24 cellular contexts compared by ENCODE assay signal in the genomic region with DNA sequence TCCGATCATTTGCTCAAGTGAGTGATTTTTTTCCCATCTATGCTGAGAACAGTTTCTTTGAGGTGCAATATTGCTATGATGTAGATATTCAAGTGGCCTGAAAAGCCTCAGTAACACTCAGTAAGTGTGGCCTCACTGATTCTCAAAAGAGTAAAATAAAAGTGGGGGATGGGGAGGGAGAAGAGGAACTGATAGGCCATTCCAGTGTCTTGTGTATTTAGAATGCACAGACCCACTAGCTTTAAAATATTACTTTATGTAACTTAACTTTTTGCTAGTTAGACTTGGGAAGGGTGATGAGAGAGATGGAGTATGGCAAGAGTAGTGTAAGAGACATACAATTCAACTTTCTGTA.
DNase-seq lines count a peak whose midpoint lies in the region; ATAC-seq lines count a peak whose summit lies in the region.
"Had no signal": no experiment of that assay in that cellular context is flagged by ENCODE, and none has a peak within 500 bp of the region (broad histone marks: within the 10 kb centered on the region; RNA-seq: fewer than 3 reads in every experiment).

No MANE protein-coding gene starts in this region.

- peaks cover 27% of the 10 kb centered on the region for H3K4me1 Mint-ChIP-seq in stimulated activated memory B cell treated with anti-CD40 and anti-IgM and Interleukin-4, amounts not matched to agents 10 μg/mL and 1 μg/mL and 100 μg/mL, for 72 hours
- H3K4me1 Mint-ChIP-seq in activated T-cell treated with anti-CD3 and anti-CD28 coated beads, Interleukin-2, amount 50 U/mL, for 24 hours (ENCODE audit: low read depth): no peaks in the 10 kb centered on the region
- H3K4me1 Mint-ChIP-seq: nephron had no signal

- no peak overlapping the region for H3K4me3 Mint-ChIP-seq in stimulated activated memory B cell treated with anti-CD40 and anti-IgM and Interleukin-4, amounts not matched to agents 10 μg/mL and 1 μg/mL and 100 μg/mL, for 72 hours
- H3K4me3 Mint-ChIP-seq in activated T-cell treated with anti-CD3 and anti-CD28 coated beads, Interleukin-2, amount 50 U/mL, for 24 hours: no peak overlapping the region
- H3K4me3 Mint-ChIP-seq: effector memory CD8-positive, alpha-beta T cell; nephron had no signal

- peak; percentile 28 for ATAC-seq in GM21528 (IDR thresholded peaks at IDR 0.05; ENCODE audit: low FRiP score, unreplicated experiment)
- peak; percentile 9 for ATAC-seq in HG03565 (IDR thresholded peaks at IDR 0.05; ENCODE audit: unreplicated experiment)
- peak; percentile 45 for ATAC-seq in stimulated activated memory B cell treated with anti-CD40 and anti-IgM and Interleukin-4, amounts not matched to agents 10 μg/mL and 1 μg/mL and 100 μg/mL, for 72 hours
- ATAC-seq: body of pancreas; effector memory CD8-positive, alpha-beta T cell; esophagus mucosa; right lobe of liver had no signal

- no peaks in the 10 kb centered on the region for H3K9me3 Mint-ChIP-seq in stimulated activated memory B cell treated with anti-CD40 and anti-IgM and Interleukin-4, amounts not matched to agents 10 μg/mL and 1 μg/mL and 100 μg/mL, for 72 hours
- H3K9me3 Mint-ChIP-seq in activated T-cell treated with anti-CD3 and anti-CD28 coated beads, Interleukin-2, amount 50 U/mL, for 24 hours: no peaks in the 10 kb centered on the region
- H3K9me3 Mint-ChIP-seq: activated T-helper 2 cell treated with anti-CD3 and anti-CD28 coated beads, Interferon-gamma antibody, Interleukin-2, Interleukin-4, amounts not matched to agents 10 μg/mL and 5 μg/mL and 100 μg/mL, durations not matched to agents 14 hours and 24 hours and 36 hours had no signal

- H3K27me3 Mint-ChIP-seq in stimulated activated memory B cell treated with anti-CD40 and anti-IgM and Interleukin-4, amounts not matched to agents 10 μg/mL and 1 μg/mL and 100 μg/mL, for 72 hours: no peaks in the 10 kb centered on the region
- no peaks in the 10 kb centered on the region for H3K27me3 Mint-ChIP-seq in activated T-cell treated with anti-CD3 and anti-CD28 coated beads, Interleukin-2, amount 50 U/mL, for 24 hours
- H3K27me3 Mint-ChIP-seq: effector memory CD8-positive, alpha-beta T cell had no signal

- no peaks in the 10 kb centered on the region for H3K36me3 Mint-ChIP-seq in stimulated activated memory B cell treated with anti-CD40 and anti-IgM and Interleukin-4, amounts not matched to agents 10 μg/mL and 1 μg/mL and 100 μg/mL, for 72 hours
- no peaks in the 10 kb centered on the region for H3K36me3 Mint-ChIP-seq in activated T-cell treated with anti-CD3 and anti-CD28 coated beads, Interleukin-2, amount 50 U/mL, for 24 hours (ENCODE audit: low read depth)

- DNase-seq in NCI-H82 (lab: John Stamatoyannopoulos, UW) (peak; percentile 73), NCI-H82 treated with DMSO at 0.1 percent for 48 hours (lab: John Stamatoyannopoulos, UW; ENCODE audit: unreplicated experiment) (no peak), HPDE6-E6E7 (ENCODE audit: extremely low spot score) (no peak), amygdala (lab: John Stamatoyannopoulos, UW) (no peak)
- DNase-seq in activated T-cell treated with anti-CD3 and anti-CD28 coated beads, Interleukin-2, amount 50 U/mL, for 24 hours: no peak
- DNase-seq: 8988T; body of pancreas; DMS53; effector memory CD8-positive, alpha-beta T cell; foreskin melanocyte; GF-D8; GM23248; left ventricle myocardium inferior; midbrain; NCI-H1105; NCI-H2081; right lobe of liver; trophoblast cell had no signal

- peak overlapping the region; percentile 71 for H3K27ac Mint-ChIP-seq in stimulated activated memory B cell treated with anti-CD40 and anti-IgM and Interleukin-4, amounts not matched to agents 10 μg/mL and 1 μg/mL and 100 μg/mL, for 72 hours
- H3K27ac Mint-ChIP-seq in activated T-cell treated with anti-CD3 and anti-CD28 coated beads, Interleukin-2, amount 50 U/mL, for 24 hours: no peak overlapping the region
- H3K27ac Mint-ChIP-seq: activated T-helper 2 cell treated with anti-CD3 and anti-CD28 coated beads, Interferon-gamma antibody, Interleukin-2, Interleukin-4, amounts not matched to agents 10 μg/mL and 5 μg/mL and 100 μg/mL, durations not matched to agents 14 hours and 24 hours and 36 hours; effector memory CD8-positive, alpha-beta T cell; nephron had no signal
